Comparison of ENCODE assay signal across 13 cellular contexts in genomic region chr18:9337875-9338274, GRCh38. TPM values are rescaled to one million over a fixed set of nuclear protein-coding genes. Genes with fewer than 3 reads are reported as not detected.
A peak's percentile ranks its signal among the peaks of the same experiment; 100 is the strongest.
DNase-seq lines count a peak whose midpoint lies in the region; ATAC-seq and TF ChIP-seq lines count a peak whose summit lies in the region.
"Had no signal": no experiment of that assay in that cellular context is flagged by ENCODE, and none has a peak within 500 bp of the region (broad histone marks: within the 10 kb centered on the region; RNA-seq: fewer than 3 reads in every experiment).

No MANE protein-coding gene starts in this region.

- no peak overlapping the region for H3K27ac ChIP-seq in HCT116 (ENCODE audit: low read depth, low read length)
- no peak overlapping the region for H3K27ac ChIP-seq in fibroblast of lung (ENCODE audit: insufficient read depth, low read length)
- H3K27ac ChIP-seq in right cardiac atrium (ENCODE audit: low read length), result no peak overlapping the region
- no peak overlapping the region for H3K27ac ChIP-seq in Karpas-422 (ENCODE audit: low read length)

- POLR2A ChIA-PET in HCT116 (lab: Charles Lee), result no interaction called here

- H3K9me2 ChIP-seq in HCT116 (ENCODE audit: insufficient read depth) (no peaks in the 10 kb centered on the region), Karpas-422 (replicated peaks; ENCODE audit: insufficient read depth, low read length) (no peaks in the 10 kb centered on the region)

- H4K20me1 ChIP-seq in HCT116 (ENCODE audit: insufficient read depth) (no peaks in the 10 kb centered on the region), fibroblast of lung (ENCODE audit: control insufficient read depth, extremely low read depth, insufficient read depth, low read length) (no peaks in the 10 kb centered on the region), Karpas-422 (ENCODE audit: insufficient read depth, low read depth, low read length) (0 out of 2 replicates have a peak, but pooled peaks cover 5% of the 10 kb centered on the region)

- H3K4me2 ChIP-seq in HCT116 (ENCODE audit: low read length), result no peak overlapping the region
- no peak overlapping the region for H3K4me2 ChIP-seq in fibroblast of lung (ENCODE audit: extremely low read depth, insufficient read depth, low read length)
- H3K4me2 ChIP-seq in Karpas-422 (ENCODE audit: low read depth, low read length, poor library complexity, severe bottlenecking), result no peak overlapping the region

- intact Hi-C loops in HCT116 (cut with micrococcal nuclease) (no loop called here), right cardiac atrium (cut with DNase I) (no loop called here)

- CTCF ChIA-PET in HCT116 (lab: Charles Lee), result no interaction called here

- H3K27me3 ChIP-seq in HCT116 (ENCODE audit: insufficient read depth, low read length), result no peaks in the 10 kb centered on the region
- H3K27me3 ChIP-seq in fibroblast of lung (ENCODE audit: control insufficient read depth, insufficient read depth, low read length), result no peaks in the 10 kb centered on the region
- no peaks in the 10 kb centered on the region for H3K27me3 ChIP-seq in right cardiac atrium (ENCODE audit: control insufficient read depth, insufficient read depth)
- H3K27me3 ChIP-seq in Karpas-422 (ENCODE audit: low read length), result no peaks in the 10 kb centered on the region

- H3K9me3 ChIP-seq in HCT116 (ENCODE audit: control insufficient read depth in 1 of 2, insufficient read depth in 1 of 2, low read depth in 1 of 2, low read length in 2 of 2), result no peaks in the 10 kb centered on the region
- no peaks in the 10 kb centered on the region for H3K9me3 ChIP-seq in fibroblast of lung (ENCODE audit: control insufficient read depth, insufficient read depth, low read depth, low read length)
- no peaks in the 10 kb centered on the region for H3K9me3 ChIP-seq in right cardiac atrium (ENCODE audit: control insufficient read depth, low read length)
- H3K9me3 ChIP-seq in Karpas-422 (ENCODE audit: low read length), result no peaks in the 10 kb centered on the region

- RAD21 ChIA-PET in HCT116 (lab: Charles Lee; ENCODE audit: low non-redundant PET in 1 of 2, low total read pairs in 2 of 2, uncharacterized antibody in 2 of 2, unreplicated experiment in 2 of 2), result no interaction called here

- no peak for TF ChIP-seq RAD21 in HCT116 (IDR thresholded peaks at IDR 0.05; ENCODE audit: low read depth)

- WGBS in right cardiac atrium, result 64% methylated on average over 3 of the region's 3 CpGs

- DNase-seq in Daoy (ENCODE audit: low read depth) (peak; percentile 12), HCT116 (ENCODE audit: low read depth, low spot score) (no peak), SIG-M5 (lab: John Stamatoyannopoulos, UW) (peak; percentile 67), fibroblast of lung (ENCODE audit: low read depth in 2 of 2) (peak; percentile 33 to 70), right cardiac atrium (no peak), Karpas-422 (no peak), DMS114 treated with DMSO at 0.1 percent for 48 hours (lab: John Stamatoyannopoulos, UW; ENCODE audit: unreplicated experiment) (no peak)
- DNase-seq: activated naive CD4-positive, alpha-beta T cell treated with anti-CD3 and anti-CD28 coated beads for 36 hours; COR-L47; naive thymus-derived CD4-positive, alpha-beta T cell; NCI-H1436 treated with DMSO at 0.1 percent for 48 hours had no signal

- H3K9ac ChIP-seq in HCT116 (ENCODE audit: low read length) (no peak overlapping the region), fibroblast of lung (ENCODE audit: insufficient read depth, low read length) (no peak overlapping the region), Karpas-422 (ENCODE audit: low read length) (no peak overlapping the region)

- TF ChIP-seq CTCF in HCT116 (IDR thresholded peaks at IDR 0.05 in 2 of 3, conservative IDR thresholded peaks at IDR 0.05 in 1 of 3; ENCODE audit: borderline replicate concordance in 1 of 3, insufficient read depth in 1 of 3, low read depth in 2 of 3, low read length in 2 of 3) (no peak), fibroblast of lung (conservative IDR thresholded peaks at IDR 0.05 in 1 of 2, IDR thresholded peaks at IDR 0.05 in 1 of 2; ENCODE audit: low read depth in 1 of 2, low read length in 2 of 2) (no peak)

- ATAC-seq in HCT116 (no peak), right cardiac atrium (no peak), GM21786 (IDR thresholded peaks at IDR 0.05; ENCODE audit: unreplicated experiment) (no peak)
- ATAC-seq: activated CD4-positive, CD25-positive, alpha-beta regulatory T cell treated with anti-CD3 and anti-CD28 coated beads, Interleukin-2, amount 50 U/mL, for 24 hours; naive thymus-derived CD4-positive, alpha-beta T cell had no signal

- no peak for TF ChIP-seq POLR2A in HCT116 (IDR thresholded peaks at IDR 0.05; ENCODE audit: borderline replicate concordance, extremely low read depth, insufficient read depth, insufficient read length)

- peaks cover 2 to 13% of the 10 kb centered on the region in 2 experiments; a peak in 3 of 4 replicates for H3K4me1 ChIP-seq in HCT116 (ENCODE audit: control insufficient read depth in 1 of 2, insufficient read depth in 2 of 2, low read length in 2 of 2)
- peaks cover 2% of the 10 kb centered on the region for H3K4me1 ChIP-seq in fibroblast of lung (ENCODE audit: control insufficient read depth, extremely low read depth, insufficient read depth, low read length)
- H3K4me1 ChIP-seq in right cardiac atrium (ENCODE audit: control insufficient read depth, insufficient read depth, low read length), result no peaks in the 10 kb centered on the region
- H3K4me1 ChIP-seq in Karpas-422 (ENCODE audit: low read length), result peaks cover 19% of the 10 kb centered on the region

- H3K79me2 ChIP-seq in HCT116 (ENCODE audit: insufficient read depth, low read length) (peaks cover 19% of the 10 kb centered on the region), fibroblast of lung (ENCODE audit: control insufficient read depth, insufficient read depth, low read length) (peaks cover 30% of the 10 kb centered on the region), Karpas-422 (ENCODE audit: low read length) (peaks cover 55% of the 10 kb centered on the region)

- H2AFZ ChIP-seq in HCT116 (ENCODE audit: low read depth, low read length, poor library complexity, severe bottlenecking) (no peak overlapping the region), fibroblast of lung (ENCODE audit: low read length) (no peak overlapping the region), Karpas-422 (ENCODE audit: low read length) (no peak overlapping the region)

- H3K4me3 ChIP-seq in HCT116 (replicated peaks in 1 of 2; ENCODE audit: low read depth in 1 of 2, low read length in 2 of 2), result no peak overlapping the region
- H3K4me3 ChIP-seq in fibroblast of lung (replicated peaks in 1 of 4; ENCODE audit: control extremely low read depth in 1 of 4, insufficient read depth in 1 of 4, low read depth in 3 of 4, low read length in 4 of 4), result peak overlapping the region in 1 of 4 experiments; percentile 5
- H3K4me3 ChIP-seq in right cardiac atrium (ENCODE audit: low read length), result no peak overlapping the region
- H3K4me3 ChIP-seq in Karpas-422 (ENCODE audit: low read length), result no peak overlapping the region

- BruUV-seq in HCT116 (replicated peaks; lab: Mats Ljungman, UMichigan), result TSS peak; percentile 9

- H3K36me3 ChIP-seq in HCT116 (ENCODE audit: control insufficient read depth in 1 of 2, insufficient read depth in 2 of 2, low read length in 2 of 2), result peaks cover 0 to 4% of the 10 kb centered on the region in 2 experiments; a peak in 1 of 4 replicates
- no peaks in the 10 kb centered on the region for H3K36me3 ChIP-seq in fibroblast of lung (ENCODE audit: control insufficient read depth, insufficient read depth, low read length)
- peaks cover 27% of the 10 kb centered on the region for H3K36me3 ChIP-seq in Karpas-422 (ENCODE audit: insufficient read depth, low read length)

TF ChIP-seq in HCT116, 20 proteins besides CTCF, POLR2A, EP300 and RAD21:
- TF ChIP-seq JUND (IDR thresholded peaks at IDR 0.05) (no peak), FOSL1 (IDR thresholded peaks at IDR 0.05; ENCODE audit: low read depth) (no peak), SP1 (IDR thresholded peaks at IDR 0.05; ENCODE audit: low read depth) (no peak), CBX3 (IDR thresholded peaks at IDR 0.05; ENCODE audit: low read depth) (no peak), SRF (IDR thresholded peaks at IDR 0.05; ENCODE audit: low read depth) (no peak), MAX (IDR thresholded peaks at IDR 0.05) (no peak)

RNA-seq across cellular contexts. Expression of gene TWSG1, which starts 3.3 kb away (rescaled TPM):
- total RNA-seq in Daoy (2014; rRNA removed; shearing (Covaris generic)), result 14.3 and 15.0 TPM in 2 replicates
- total RNA-seq in HCT116 (2021; ENCODE audit: unreplicated experiment) (35.7 TPM), fibroblast of lung (170 and 216 TPM in 2 replicates), right cardiac atrium (10 to 100 TPM; 13.5 to 19.2 (median 14.4) TPM)
- 23.2 and 24.5 TPM in 2 replicates for polyA plus RNA-seq in HCT116 (2012)
- polyA plus RNA-seq in fibroblast of lung (171 and 188 TPM in 2 replicates), right cardiac atrium (9.9 TPM)
- 107 and 118 TPM in 2 replicates for polyA plus RNA-seq in fibroblast of lung (2012)
- polyA minus RNA-seq in fibroblast of lung (ENCODE audit: low replicate concordance), result 120 and 175 TPM in 2 replicates
- total RNA-seq in Karpas-422 (2014; rRNA removed; shearing (Covaris generic); ENCODE audit: low replicate concordance), result 14.6 and 16.0 TPM in 2 replicates

Comparison
In these comparisons a context has a peak if more than half of its experiments do, and no peak if none do; other contexts are left out.
1. DNase-seq: peak in Daoy (single experiment), SIG-M5 (single experiment) and fibroblast of lung (2 of 2); none in HCT116 (single experiment), right cardiac atrium (0 of 3), Karpas-422 (single experiment) and DMS114 treated with DMSO at 0.1 percent for 48 hours (single experiment).